Comparison of ENCODE assay signal across 11 cellular contexts in the genomic region with DNA sequence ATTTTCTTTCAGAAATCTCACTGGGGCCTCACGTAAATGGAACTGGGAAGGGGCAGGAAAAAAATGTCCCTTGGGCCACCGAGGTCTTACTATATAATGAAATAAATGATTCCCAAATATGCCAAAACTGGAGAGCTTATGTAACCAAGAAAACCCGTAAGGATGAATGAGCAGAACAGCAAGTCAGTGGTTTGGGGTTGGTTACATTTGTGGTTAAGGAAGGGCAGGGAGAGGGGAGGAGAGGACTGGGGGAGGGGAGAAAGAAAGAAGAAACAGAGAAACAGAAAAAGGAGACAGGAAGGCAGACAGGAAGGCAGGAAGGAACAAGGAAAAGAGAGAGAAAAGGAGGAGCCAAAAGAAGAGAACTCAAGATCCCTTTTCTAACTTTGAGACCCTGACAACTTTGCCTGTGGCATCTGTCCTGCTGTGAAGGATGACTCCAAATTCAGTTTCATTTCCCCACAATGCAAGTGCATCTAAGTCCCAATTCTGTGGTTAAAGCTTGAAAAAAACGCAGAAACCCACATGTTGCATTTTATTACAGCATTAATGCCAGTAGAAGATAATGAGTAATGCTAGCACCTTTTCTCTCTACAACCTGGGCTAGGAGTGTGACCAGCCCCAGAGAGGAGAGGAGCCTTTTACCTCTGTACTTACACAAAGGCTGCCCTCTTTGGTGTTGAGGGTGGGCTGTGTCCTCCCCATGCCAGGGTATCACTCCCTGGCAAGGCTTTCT. TPM values are rescaled to one million over a fixed set of nuclear protein-coding genes. Genes with fewer than 3 reads are reported as not detected.
A peak's percentile ranks its signal among the peaks of the same experiment; 100 is the strongest.
DNase-seq lines count a peak whose midpoint lies in the region; ATAC-seq, FAIRE-seq and TF ChIP-seq lines count a peak whose summit lies in the region.
"Had no signal": no experiment of that assay in that cellular context is flagged by ENCODE, and none has a peak within 500 bp of the region (broad histone marks: within the 10 kb centered on the region; RNA-seq: fewer than 3 reads in every experiment).

No MANE protein-coding gene starts in this region.

- H4K20me1 ChIP-seq in GM12878 (ENCODE audit: control insufficient read depth, insufficient read depth), result 0 out of 2 replicates have a peak, but pooled peaks cover 2% of the 10 kb centered on the region

- no peaks in the 10 kb centered on the region for H3K79me2 ChIP-seq in GM12878 (ENCODE audit: control insufficient read depth, insufficient read depth, low read length)

- 26% methylated on average over 4 of the region's 4 CpGs for WGBS in GM12878 (ENCODE audit: insufficient coverage, insufficient replicate concordance, low lambda C conversion rate, missing lambda C conversion rate)

- no peak overlapping the region for H3K9ac ChIP-seq in GM12878 (ENCODE audit: control insufficient read depth, insufficient read depth, low read length)

- POLR2A ChIA-PET in GM12878 (lab: Charles Lee), result no interaction called here

- H3K36me3 ChIP-seq in GM12878 (ENCODE audit: control insufficient read depth in 2 of 2, insufficient read depth in 2 of 2, low read length in 1 of 2), result no peaks in the 10 kb centered on the region

- no peak for TF ChIP-seq EP300 in GM12878 (IDR thresholded peaks at IDR 0.05; ENCODE audit: borderline replicate concordance in 1 of 2, control insufficient read depth in 1 of 2, low read depth in 2 of 2, low read length in 2 of 2)

- RAD21 ChIA-PET in GM12878 (lab: Charles Lee; ENCODE audit: unreplicated experiment), result interaction anchor here (0.6 kb wide), 1 partner anchor 617 kb away, joined by 4 read pairs; no protein-coding TSS in a partner anchor

- FAIRE-seq in GM12878 (lab: Jason Lieb, UNC), result no peak

- no peak for TF ChIP-seq CTCF in GM12878 (IDR thresholded peaks at IDR 0.05 in 2 of 3, conservative IDR thresholded peaks at IDR 0.05 in 1 of 3; ENCODE audit: control insufficient read depth in 2 of 3, extremely low read depth in 1 of 3, insufficient read depth in 1 of 3, low read depth in 3 of 3, low read length in 3 of 3)
- no peak for TF ChIP-seq CTCF in GM10266 (IDR thresholded peaks at IDR 0.05; ENCODE audit: control insufficient read depth, insufficient read depth, low read depth, missing control alignments)

- no peak overlapping the region for H3K4me2 ChIP-seq in GM12878 (ENCODE audit: control insufficient read depth, insufficient read depth)

- no peaks in the 10 kb centered on the region for H3K27me3 Mint-ChIP-seq in natural killer cell treated with Interleukin-12 subunit alpha and Interleukin-12 subunit beta and Interleukin-15 and Interleukin-18, amount 100 ng/mL, for 72 hours

- H3K36me3 Mint-ChIP-seq in natural killer cell treated with Interleukin-12 subunit alpha and Interleukin-12 subunit beta and Interleukin-15 and Interleukin-18, amount 100 ng/mL, for 72 hours, result no peaks in the 10 kb centered on the region

- no peak for ATAC-seq in GM12878
- ATAC-seq in natural killer cell treated with Interleukin-12 subunit alpha and Interleukin-12 subunit beta and Interleukin-15 and Interleukin-18, amount 100 ng/mL, for 72 hours, result peak; percentile 78 to 84
- ATAC-seq in GM19452 (IDR thresholded peaks at IDR 0.05; ENCODE audit: unreplicated experiment), result no peak
- ATAC-seq in GM21786 (IDR thresholded peaks at IDR 0.05; ENCODE audit: unreplicated experiment), result no peak

- H3K4me3 ChIP-seq in GM12878, result no peak overlapping the region

- H3K27me3 ChIP-seq in GM12878 (replicated peaks in 1 of 2; ENCODE audit: control insufficient read depth in 2 of 2, insufficient read depth in 2 of 2, low read length in 1 of 2), result peaks cover 0 to 3% of the 10 kb centered on the region in 2 experiments; a peak in 3 of 4 replicates

- no TSS peak for BruUV-seq in GM12878 (replicated peaks; lab: Mats Ljungman, UMichigan)

- SMC1A ChIA-PET in GM12878 (lab: Charles Lee; ENCODE audit: uncharacterized antibody, unreplicated experiment), result interaction anchor here (1.4 to 2.1 kb wide), 3 partner anchors 10 to 295 kb away, joined by 3 to 7 read pairs (median 4); a partner anchor contains a TSS

- H3K27ac ChIP-seq in GM12878 (ENCODE audit: control insufficient read depth, insufficient read depth), result no peak overlapping the region

- TF ChIP-seq RAD21 in GM12878 (IDR thresholded peaks at IDR 0.05; ENCODE audit: insufficient read depth, low read depth, low read length), result no peak

- H3K4me1 Mint-ChIP-seq in natural killer cell treated with Interleukin-12 subunit alpha and Interleukin-12 subunit beta and Interleukin-15 and Interleukin-18, amount 100 ng/mL, for 72 hours (ENCODE audit: low read depth in 2 of 2), result peaks cover 34 to 49% of the 10 kb centered on the region in 2 donors

- H2AFZ ChIP-seq in GM12878 (ENCODE audit: control insufficient read depth, low read depth, low read length), result no peak overlapping the region

- in situ Hi-C loops in GM12878 (cut with MboI), result loop anchor here (5.0 kb wide), 1 partner anchor 295 kb away; no protein-coding TSS in a partner anchor

- peak; percentile 36 for DNase-seq in H4 (ENCODE audit: low spot score)
- DNase-seq in NOMO-1 treated with DMSO at 0.1 percent for 48 hours (lab: John Stamatoyannopoulos, UW; ENCODE audit: unreplicated experiment), result peak; percentile 92
- DNase-seq in GM12878 (ENCODE audit: low read depth, low spot score), result no peak
- no peak for DNase-seq in natural killer cell treated with Interleukin-12 subunit alpha and Interleukin-12 subunit beta and Interleukin-15 and Interleukin-18, amount 100 ng/mL, for 72 hours (ENCODE audit: low spot score)
- no peak for DNase-seq in GM10266 (ENCODE audit: extremely low spot score)
- no peak for DNase-seq in effector CD8-positive, alpha-beta T cell (lab: John Stamatoyannopoulos, UW)
- DNase-seq: activated naive CD4-positive, alpha-beta T cell treated with Interleukin-2 at 50 U/mL for 16 hours; NCI-H345; T-helper 9 cell had no signal

- no peaks in the 10 kb centered on the region for H3K4me1 ChIP-seq in GM12878 (ENCODE audit: control insufficient read depth, insufficient read depth, low read length)

- peak overlapping the region; percentile 2 to 15 for H3K27ac Mint-ChIP-seq in natural killer cell treated with Interleukin-12 subunit alpha and Interleukin-12 subunit beta and Interleukin-15 and Interleukin-18, amount 100 ng/mL, for 72 hours

- no peaks in the 10 kb centered on the region for H3K9me3 ChIP-seq in GM12878 (replicated peaks; ENCODE audit: control insufficient read depth, insufficient read depth, low read length)

- no peak for TF ChIP-seq POLR2A in GM12878 (IDR thresholded peaks at IDR 0.05; ENCODE audit: low read depth, low read length)

- CTCF ChIA-PET in GM12878 (lab: Yijun Ruan, JAX), result interaction anchor here (0.9 to 2.6 kb wide), 4 partner anchors 234 to 296 kb away, joined by 3 to 44 read pairs (median 4); no protein-coding TSS in a partner anchor

- no peaks in the 10 kb centered on the region for H3K9me3 Mint-ChIP-seq in natural killer cell treated with Interleukin-12 subunit alpha and Interleukin-12 subunit beta and Interleukin-15 and Interleukin-18, amount 100 ng/mL, for 72 hours

- peak overlapping the region; percentile 66 for H3K4me3 Mint-ChIP-seq in natural killer cell treated with Interleukin-12 subunit alpha and Interleukin-12 subunit beta and Interleukin-15 and Interleukin-18, amount 100 ng/mL, for 72 hours

- intact Hi-C loops in GM12878 (cut with micrococcal nuclease; ENCODE audit: unreplicated experiment), result loop anchor here (5.0 kb wide), 1 partner anchor 55 kb away; no protein-coding TSS in a partner anchor

TF ChIP-seq in GM12878, 131 proteins besides CTCF, POLR2A, EP300 and RAD21 (continues in another document):
- no peak for TF ChIP-seq BCL11A (IDR thresholded peaks at IDR 0.05; ENCODE audit: low read depth, low read length)
- TF ChIP-seq, protein P1, sequence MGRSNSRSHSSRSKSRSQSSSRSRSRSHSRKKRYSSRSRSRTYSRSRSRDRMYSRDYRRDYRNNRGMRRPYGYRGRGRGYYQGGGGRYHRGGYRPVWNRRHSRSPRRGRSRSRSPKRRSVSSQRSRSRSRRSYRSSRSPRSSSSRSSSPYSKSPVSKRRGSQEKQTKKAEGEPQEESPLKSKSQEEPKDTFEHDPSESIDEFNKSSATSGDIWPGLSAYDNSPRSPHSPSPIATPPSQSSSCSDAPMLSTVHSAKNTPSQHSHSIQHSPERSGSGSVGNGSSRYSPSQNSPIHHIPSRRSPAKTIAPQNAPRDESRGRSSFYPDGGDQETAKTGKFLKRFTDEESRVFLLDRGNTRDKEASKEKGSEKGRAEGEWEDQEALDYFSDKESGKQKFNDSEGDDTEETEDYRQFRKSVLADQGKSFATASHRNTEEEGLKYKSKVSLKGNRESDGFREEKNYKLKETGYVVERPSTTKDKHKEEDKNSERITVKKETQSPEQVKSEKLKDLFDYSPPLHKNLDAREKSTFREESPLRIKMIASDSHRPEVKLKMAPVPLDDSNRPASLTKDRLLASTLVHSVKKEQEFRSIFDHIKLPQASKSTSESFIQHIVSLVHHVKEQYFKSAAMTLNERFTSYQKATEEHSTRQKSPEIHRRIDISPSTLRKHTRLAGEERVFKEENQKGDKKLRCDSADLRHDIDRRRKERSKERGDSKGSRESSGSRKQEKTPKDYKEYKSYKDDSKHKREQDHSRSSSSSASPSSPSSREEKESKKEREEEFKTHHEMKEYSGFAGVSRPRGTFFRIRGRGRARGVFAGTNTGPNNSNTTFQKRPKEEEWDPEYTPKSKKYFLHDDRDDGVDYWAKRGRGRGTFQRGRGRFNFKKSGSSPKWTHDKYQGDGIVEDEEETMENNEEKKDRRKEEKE (IDR thresholded peaks at IDR 0.05), result no peak

RNA-seq across cellular contexts. Expression of a gene that starts 10.8 kb away (rescaled TPM):
- 0.33 and 1.2 TPM in 2 replicates for total RNA-seq in H4 (2014; rRNA removed; shearing (Covaris generic))
- not detected in 2 replicates for total RNA-seq in GM12878 (2013; cell fraction: nucleolus; rRNA removed)
- 0.05 TPM in 1 of 2 replicates, not detected in the other for total RNA-seq in GM12878 (2014; rRNA removed)
- total RNA-seq in GM12878 (2014; rRNA removed; fragmentation: Illumina TruSeq; extraction: Trizol), result not detected in 2 replicates
- total RNA-seq in GM12878 (2021), result not detected in 2 replicates
- polyA plus RNA-seq in GM12878 (2011; ENCODE audit: low read depth), result not detected
- polyA plus RNA-seq in GM12878 (2011; rRNA removed), result 0.33 and 0.86 TPM in 2 replicates
- polyA plus RNA-seq in GM12878 (2011; cell fraction: cytosol; rRNA removed), result 0.16 and 0.25 TPM in 2 replicates
- polyA plus RNA-seq in GM12878 (2011; cell fraction: nucleus; rRNA removed), result 0.34 and 0.41 TPM in 2 replicates
- polyA plus RNA-seq in GM12878 (2012), result 0.18 and 0.37 TPM in 2 replicates
- 0.12 and 0.27 TPM in 2 replicates for polyA plus RNA-seq in GM12878 (2014; fragmentation: Illumina TruSeq; extraction: Trizol)
- polyA plus RNA-seq in GM12878 (2014; fragmentation: Nextera tagmentation; extraction: Ambion mirVana), result under 1 TPM in 1 of 2 experiments, not detected in 1; 0.21 TPM
- 0.06 TPM in 1 of 2 replicates, not detected in the other for polyA plus RNA-seq in GM12878 (2014; rRNA removed)
- polyA plus RNA-seq in GM12878 (2016; fragmentation: Nextera tagmentation; extraction: Ambion mirVana), result under 1 TPM in 1 of 2 experiments, not detected in 1; 0.33 TPM
- polyA minus RNA-seq in GM12878 (2011; rRNA and poly(A)+ RNA removed), result 0.10 TPM in 1 of 2 replicates, not detected in the other
- not detected in 2 replicates for polyA minus RNA-seq in GM12878 (2011; cell fraction: cytosol; rRNA and poly(A)+ RNA removed)
- not detected in 2 replicates for polyA minus RNA-seq in GM12878 (2011; cell fraction: nucleus; rRNA and poly(A)+ RNA removed)
- total RNA-seq in natural killer cell treated with Interleukin-12 subunit alpha and Interleukin-12 subunit beta and Interleukin-15 and Interleukin-18, amount 100 ng/mL, for 72 hours, result 1 to 10 TPM in 1 of 2 donors, under 1 TPM in 1; 0.83 to 5.4 TPM

Comparison
In these comparisons a context has a peak if more than half of its experiments do, and no peak if none do; other contexts are left out.
1. DNase-seq: peak in H4 (single experiment) and NOMO-1 treated with DMSO at 0.1 percent for 48 hours (single experiment); none in GM12878 (single experiment), natural killer cell treated with Interleukin-12 subunit alpha and Interleukin-12 subunit beta and Interleukin-15 and Interleukin-18, amount 100 ng/mL, for 72 hours (single experiment), GM10266 (single experiment) and effector CD8-positive, alpha-beta T cell (single experiment).
2. ATAC-seq: peak in natural killer cell treated with Interleukin-12 subunit alpha and Interleukin-12 subunit beta and Interleukin-15 and Interleukin-18, amount 100 ng/mL, for 72 hours (2 of 2); none in GM12878 (single experiment), GM19452 (single experiment) and GM21786 (single experiment).